ENCODE assay signal across 8 cellular contexts in the genomic region with DNA sequence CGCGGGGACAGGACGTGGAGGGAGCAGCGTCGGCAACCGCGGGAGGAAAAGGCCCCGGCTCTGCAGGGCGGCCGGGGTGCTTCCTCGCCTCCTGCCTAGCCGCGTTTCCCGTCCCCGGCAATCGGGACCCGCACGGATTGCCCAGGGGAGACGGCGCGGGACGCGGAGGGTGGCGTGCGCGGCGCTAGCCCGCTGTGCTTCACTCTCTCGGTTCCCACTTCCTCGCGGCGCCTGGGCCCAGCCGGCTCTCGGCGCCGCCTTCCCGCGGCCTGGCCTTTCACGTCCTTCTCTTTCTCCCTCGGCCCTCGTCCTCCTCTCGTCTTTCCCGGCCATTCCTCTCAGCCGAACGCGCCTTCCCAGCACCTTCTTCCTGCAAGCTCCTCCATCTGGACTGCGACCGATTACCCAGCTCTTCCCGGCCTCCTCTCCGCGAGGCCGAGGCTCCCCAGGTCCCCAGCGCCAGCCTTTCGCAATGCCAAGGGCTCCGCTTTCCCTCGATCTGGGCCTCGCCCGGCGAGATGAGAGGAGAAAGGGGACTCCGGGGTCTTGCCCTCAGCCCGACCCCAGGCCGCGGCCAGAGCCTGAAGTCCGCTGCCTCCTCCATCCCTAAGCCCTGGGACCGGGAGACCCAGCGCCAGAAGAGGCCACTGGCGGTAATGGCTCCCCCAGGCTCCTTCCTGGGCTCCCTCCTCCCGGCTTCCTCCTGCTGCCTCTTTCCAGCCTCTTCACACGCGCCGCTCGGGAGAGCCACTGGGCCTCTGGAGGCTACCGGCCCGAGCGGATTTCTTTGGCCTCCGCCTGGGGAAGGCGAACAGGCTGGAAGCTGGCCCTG. TPM values are rescaled to one million over a fixed set of nuclear protein-coding genes. Genes with fewer than 3 reads are reported as not detected.
DNase-seq lines count a peak whose midpoint lies in the region; ATAC-seq, FAIRE-seq and TF ChIP-seq lines count a peak whose summit lies in the region.
"Had no signal": no experiment of that assay in that cellular context is flagged by ENCODE, and none has a peak within 500 bp of the region (broad histone marks: within the 10 kb centered on the region; RNA-seq: fewer than 3 reads in every experiment).

No MANE protein-coding gene starts in this region.

- no peaks in the 10 kb centered on the region for H3K36me3 ChIP-seq in ectodermal cell (ENCODE audit: control insufficient read depth, insufficient read depth, low read length)
- H3K36me3 ChIP-seq in mucosa of descending colon (ENCODE audit: low read depth), result no peaks in the 10 kb centered on the region

- in situ Hi-C loops in ACHN (cut with HindIII; ENCODE audit: low pct_ligation_motif_present, low pct_unique_long_range_greater_than_20kb, low sequenced_read_pairs), result no loop called here

- no peak overlapping the region for H3K27ac ChIP-seq in ectodermal cell (ENCODE audit: insufficient read depth, low read depth, low read length, poor library complexity, severe bottlenecking)

- H3K4me3 ChIP-seq in ectodermal cell (ENCODE audit: insufficient read depth, low read depth, low read length) (peak overlapping the region; percentile 34), mucosa of descending colon (no peak overlapping the region)

- 1% methylated on average over 77 of the region's 77 CpGs for WGBS in ectodermal cell, 2 experiments

- peak; percentile 26; the same call in 1 of the 2 replicates for TF ChIP-seq POLR2A in H54 (IDR thresholded peaks at IDR 0.05; ENCODE audit: low read depth, low read length)

- ATAC-seq in mucosa of descending colon (peak; percentile 46), HG02852 (IDR thresholded peaks at IDR 0.05; ENCODE audit: unreplicated experiment) (no peak), GM19324 (IDR thresholded peaks at IDR 0.05; ENCODE audit: low FRiP score, unreplicated experiment) (no peak)

- H3K27me3 ChIP-seq in ectodermal cell (ENCODE audit: control insufficient read depth, insufficient read depth, low read length, poor library complexity, severe bottlenecking), result peaks cover 100% of the 10 kb centered on the region

- DNase-seq in H54 (ENCODE audit: insufficient read length, low spot score) (peak; percentile 35), NCI-H510A (lab: John Stamatoyannopoulos, UW) (peak; percentile 35), mucosa of descending colon (no peak), ACHN (no peak)

- H3K9me3 ChIP-seq in ectodermal cell (ENCODE audit: control insufficient read depth, low read length), result no peaks in the 10 kb centered on the region
- no peaks in the 10 kb centered on the region for H3K9me3 ChIP-seq in mucosa of descending colon

- H3K4me1 ChIP-seq in ectodermal cell (ENCODE audit: control insufficient read depth, insufficient read depth, low read length) (peaks cover 6% of the 10 kb centered on the region), mucosa of descending colon (ENCODE audit: low read depth) (peaks cover 19% of the 10 kb centered on the region)

- no peak for FAIRE-seq in H54 (lab: Jason Lieb, UNC)

- no peak for TF ChIP-seq CTCF in mucosa of descending colon (IDR thresholded peaks at IDR 0.05)

- intact Hi-C loops in mucosa of descending colon (cut with DNase I, micrococcal nuclease), result no loop called here

RNA-seq across cellular contexts. Expression of gene VAX2, which starts 1.1 kb away (rescaled TPM):
- 0.98 TPM for polyA plus RNA-seq in ectodermal cell (2013, experiment 1 of 4)
- polyA plus RNA-seq in ectodermal cell (2013, experiment 2 of 4), result 0.18 TPM
- polyA plus RNA-seq in ectodermal cell (2013, experiment 3 of 4), result 0.75 TPM
- polyA plus RNA-seq in ectodermal cell (2013, experiment 4 of 4), result 0.53 TPM
- total RNA-seq in mucosa of descending colon, result under 1 TPM in 1 of 3 donors, not detected in 2; 0.47 TPM
- total RNA-seq: T-helper 2 cell treated with Interferon-gamma antibody and Interleukin-4, amounts not matched to agents 100 ng/mL and 5 ng/mL, for 36 hours had no signal

RNA-seq across cellular contexts. Expression of gene ATP6V1B1, which starts 34.2 kb away (rescaled TPM):
- polyA plus RNA-seq in ectodermal cell (2013, experiment 1 of 4), result 3.3 TPM
- polyA plus RNA-seq in ectodermal cell (2013, experiment 2 of 4), result 1.4 TPM
- polyA plus RNA-seq in ectodermal cell (2013, experiment 3 of 4), result 2.1 TPM
- 1.7 TPM for polyA plus RNA-seq in ectodermal cell (2013, experiment 4 of 4)
- not detected for total RNA-seq in mucosa of descending colon
- total RNA-seq: T-helper 2 cell treated with Interferon-gamma antibody and Interleukin-4, amounts not matched to agents 100 ng/mL and 5 ng/mL, for 36 hours had no signal

Comparison
In these comparisons a context has a peak if more than half of its experiments do, and no peak if none do; other contexts are left out.
1. DNase-seq: peak in H54 (single experiment) and NCI-H510A (single experiment); none in mucosa of descending colon (0 of 3) and ACHN (single experiment).